Comparison of ENCODE assay signal across 8 cellular contexts in genomic region chr11:46360878-46361277, GRCh38. TPM values are rescaled to one million over a fixed set of nuclear protein-coding genes. Genes with fewer than 3 reads are reported as not detected.
DNase-seq lines count a peak whose midpoint lies in the region; ATAC-seq and TF ChIP-seq lines count a peak whose summit lies in the region.

No MANE protein-coding gene starts in this region.

- H3K9me3 ChIP-seq in CD8-positive, alpha-beta T cell (ENCODE audit: low read length), result no peaks in the 10 kb centered on the region
- H3K9me3 ChIP-seq in adipocyte (ENCODE audit: control insufficient read depth, low read length), result no peaks in the 10 kb centered on the region

- peaks cover 78% of the 10 kb centered on the region for H3K4me1 ChIP-seq in CD8-positive, alpha-beta T cell (ENCODE audit: insufficient read depth, low read length)
- H3K4me1 ChIP-seq in adipocyte (ENCODE audit: control insufficient read depth, insufficient read depth, low read length), result peaks cover 26% of the 10 kb centered on the region

- intact Hi-C loops in CD8-positive, alpha-beta T cell (cut with DNase I, micrococcal nuclease), result loop anchor here (1.0 kb wide), 2 partner anchors 9 to 13 kb away; no protein-coding TSS in a partner anchor
- intact Hi-C loops in natural killer cell (cut with micrococcal nuclease), result no loop called here

- POLR2A ChIA-PET in CD8-positive, alpha-beta T cell (lab: Charles Lee), result interaction anchor here (0.8 to 3.6 kb wide), 5 partner anchors 9 to 115 kb away, joined by 3 to 32 read pairs (median 9); partner anchors contain the start of gene DGKZ

- H3K9me3 Mint-ChIP-seq in CD8-positive, alpha-beta T cell, result no peaks in the 10 kb centered on the region
- no peaks in the 10 kb centered on the region for H3K9me3 Mint-ChIP-seq in natural killer cell

- peaks cover 11% of the 10 kb centered on the region for H3K36me3 ChIP-seq in CD8-positive, alpha-beta T cell (ENCODE audit: insufficient read depth, low read length)
- peaks cover 3% of the 10 kb centered on the region for H3K36me3 ChIP-seq in adipocyte (ENCODE audit: control insufficient read depth, insufficient read depth, low read length, severe bottlenecking)

- peak overlapping the region; percentile 41 for H3K9ac ChIP-seq in adipocyte (ENCODE audit: low read length)

- peak overlapping the region; percentile 81 for H3K4me3 Mint-ChIP-seq in CD8-positive, alpha-beta T cell
- H3K4me3 Mint-ChIP-seq in natural killer cell, result peak overlapping the region; percentile 86

- no peak for DNase-seq in CD8-positive, alpha-beta T cell
- no peak for DNase-seq in adipocyte (ENCODE audit: low read depth)
- DNase-seq in natural killer cell, result no peak
- no peak for DNase-seq in cerebellum (ENCODE audit: low spot score)
- no peak for DNase-seq in NCI-H2029 (lab: John Stamatoyannopoulos, UW)
- no peak for DNase-seq in stimulated activated CD4-positive, alpha-beta T cell treated with anti-CD3 and anti-CD28 coated beads, Interleukin-4, amount 100 ng/mL, for 1 hour
- DNase-seq in stimulated activated CD4-positive, alpha-beta T cell treated with anti-CD3 and anti-CD28 coated beads, Interleukin-4, amount 100 ng/mL, for 24 hours, result no peak

- H3K4me3 ChIP-seq in CD8-positive, alpha-beta T cell (ENCODE audit: low read depth, low read length), result peak overlapping the region; percentile 72
- H3K4me3 ChIP-seq in adipocyte (ENCODE audit: low read length), result no peak overlapping the region

- CTCF ChIA-PET in CD8-positive, alpha-beta T cell (lab: Charles Lee), result interaction anchor here (1.0 to 17.4 kb wide), 5 partner anchors 11 to 269 kb away, joined by 3 to 412 read pairs (median 3); partner anchors contain the start of gene DGKZ

- H3K27ac Mint-ChIP-seq in CD8-positive, alpha-beta T cell, result peak overlapping the region; percentile 93
- H3K27ac Mint-ChIP-seq in natural killer cell, result peak overlapping the region; percentile 81 to 94

- peak overlapping the region; percentile 70 for H3K27ac ChIP-seq in CD8-positive, alpha-beta T cell (ENCODE audit: low read depth, low read length)

- peaks cover 73% of the 10 kb centered on the region for H3K4me1 Mint-ChIP-seq in CD8-positive, alpha-beta T cell (ENCODE audit: low read depth)
- H3K4me1 Mint-ChIP-seq in natural killer cell, result peaks cover 60 to 74% of the 10 kb centered on the region in 2 donors

- H3K27me3 ChIP-seq in CD8-positive, alpha-beta T cell (ENCODE audit: insufficient read depth, low read length), result no peaks in the 10 kb centered on the region
- H3K27me3 ChIP-seq in adipocyte (replicated peaks; ENCODE audit: control insufficient read depth, insufficient read depth, low read length), result no peaks in the 10 kb centered on the region

- ATAC-seq in CD8-positive, alpha-beta T cell, result peak; percentile 28
- ATAC-seq in HG02884 (IDR thresholded peaks at IDR 0.05; ENCODE audit: unreplicated experiment), result peak; percentile 20
- peak; percentile 27 to 59 (median 38) for ATAC-seq in natural killer cell

- H3K36me3 Mint-ChIP-seq in CD8-positive, alpha-beta T cell, result peaks cover 34% of the 10 kb centered on the region
- no peaks in the 10 kb centered on the region for H3K36me3 Mint-ChIP-seq in natural killer cell

- H3K27me3 Mint-ChIP-seq in CD8-positive, alpha-beta T cell (ENCODE audit: low read depth), result no peaks in the 10 kb centered on the region
- no peaks in the 10 kb centered on the region for H3K27me3 Mint-ChIP-seq in natural killer cell (ENCODE audit: low read depth in 2 of 2)

- TF ChIP-seq CTCF in CD8-positive, alpha-beta T cell (IDR thresholded peaks at IDR 0.05), result no peak
- no peak for TF ChIP-seq CTCF in natural killer cell (IDR thresholded peaks at IDR 0.05)

RNA-seq across cellular contexts. Expression of gene DGKZ, which starts 13.6 kb away (rescaled TPM):
- 100 to 1,000 TPM; 131 to 135 TPM for total RNA-seq in CD8-positive, alpha-beta T cell
- total RNA-seq in natural killer cell, result 100 to 1,000 TPM; 307 to 377 (median 350) TPM
- 48.1 TPM for total RNA-seq in cerebellum

RNA-seq across cellular contexts. Expression of gene MDK, which starts 20.6 kb away (rescaled TPM):
- total RNA-seq in CD8-positive, alpha-beta T cell, result 1 to 10 TPM; 3.6 TPM
- total RNA-seq in natural killer cell (10 to 100 TPM in 1 of 3 donors, 1 to 10 TPM in 2; 4.5 to 10.6 (median 6.3) TPM), cerebellum (46.8 TPM)

RNA-seq across cellular contexts. Expression of gene CHRM4, which starts 30.7 kb away (rescaled TPM):
- 1 to 10 TPM; 2.9 to 4.1 TPM for total RNA-seq in CD8-positive, alpha-beta T cell
- 1 to 10 TPM; 2.2 to 6.5 (median 3.7) TPM for total RNA-seq in natural killer cell
- total RNA-seq in cerebellum, result 2.6 TPM
